In the genomic region with DNA sequence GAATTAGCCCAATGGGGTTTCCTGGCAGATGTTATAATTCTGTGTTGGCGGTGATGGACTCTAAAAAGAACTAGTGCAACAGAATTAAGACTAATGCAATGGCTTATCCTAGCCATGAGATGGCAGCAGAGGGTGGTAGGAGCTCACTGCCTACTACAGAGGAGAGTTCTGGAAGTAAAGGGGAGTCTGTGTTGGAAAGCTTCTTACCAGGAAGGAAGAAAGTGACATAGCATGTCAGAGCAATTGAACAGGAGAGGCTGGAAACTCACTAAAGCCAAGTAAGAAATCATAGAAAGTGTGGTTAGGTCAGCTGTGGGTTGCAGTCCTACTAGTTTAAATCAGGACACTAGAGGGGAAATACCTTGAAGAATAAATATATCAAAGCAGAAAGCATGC, we compare ENCODE assay signal across 8 cellular contexts. TPM values are rescaled to one million over a fixed set of nuclear protein-coding genes. Genes with fewer than 3 reads are reported as not detected.
A peak's percentile ranks its signal among the peaks of the same experiment; 100 is the strongest.
DNase-seq lines count a peak whose midpoint lies in the region; ATAC-seq and TF ChIP-seq lines count a peak whose summit lies in the region.

No MANE protein-coding gene starts in this region.

- H3K27ac Mint-ChIP-seq in natural killer cell: no peak overlapping the region
- no peak overlapping the region for H3K27ac Mint-ChIP-seq in natural killer cell treated with Interleukin-12 subunit alpha and Interleukin-12 subunit beta and Interleukin-15 and Interleukin-18, amount 100 ng/mL, for 72 hours

- H3K27ac ChIP-seq in dorsolateral prefrontal cortex: peak overlapping the region in 16 of 59 donors; percentile 13 to 75 (median 39)
- H3K27ac ChIP-seq in lower lobe of right lung: no peak overlapping the region

- H3K4me3 Mint-ChIP-seq in natural killer cell: no peak overlapping the region
- no peak overlapping the region for H3K4me3 Mint-ChIP-seq in natural killer cell treated with Interleukin-12 subunit alpha and Interleukin-12 subunit beta and Interleukin-15 and Interleukin-18, amount 100 ng/mL, for 72 hours

- intact Hi-C loops in natural killer cell (cut with micrococcal nuclease) (no loop called here), dorsolateral prefrontal cortex (cut with DNase I) (no loop called here), lower lobe of right lung (cut with DNase I) (no loop called here)

- no peaks in the 10 kb centered on the region for H3K9me3 Mint-ChIP-seq in natural killer cell
- no peaks in the 10 kb centered on the region for H3K9me3 Mint-ChIP-seq in natural killer cell treated with Interleukin-12 subunit alpha and Interleukin-12 subunit beta and Interleukin-15 and Interleukin-18, amount 100 ng/mL, for 72 hours

- TF ChIP-seq CTCF in natural killer cell (IDR thresholded peaks at IDR 0.05): peak; percentile 41
- peak; percentile 20 to 78 (median 65) for TF ChIP-seq CTCF in dorsolateral prefrontal cortex (IDR thresholded peaks at IDR 0.05 in 54 of 56, conservative IDR thresholded peaks at IDR 0.05 in 2 of 56; ENCODE audit: low read depth in 1 of 56, partially characterized antibody in 56 of 56)
- peak; percentile 50 for TF ChIP-seq CTCF in lower lobe of right lung (IDR thresholded peaks at IDR 0.05)

- no peaks in the 10 kb centered on the region for H3K4me1 Mint-ChIP-seq in natural killer cell
- no peaks in the 10 kb centered on the region for H3K4me1 Mint-ChIP-seq in natural killer cell treated with Interleukin-12 subunit alpha and Interleukin-12 subunit beta and Interleukin-15 and Interleukin-18, amount 100 ng/mL, for 72 hours (ENCODE audit: low read depth in 2 of 2)

- no peak for DNase-seq in natural killer cell
- DNase-seq in natural killer cell treated with Interleukin-12 subunit alpha and Interleukin-12 subunit beta and Interleukin-15 and Interleukin-18, amount 100 ng/mL, for 72 hours (ENCODE audit: low spot score): no peak
- DNase-seq in HK-2 (ENCODE audit: unreplicated experiment): peak; percentile 24
- DNase-seq in RKO (ENCODE audit: low spot score): peak; percentile 75
- peak in 2 of 10 donors; percentile 25 to 27 for DNase-seq in dorsolateral prefrontal cortex
- DNase-seq in lower lobe of right lung: no peak
- no peak for DNase-seq in activated T-cell treated with anti-CD3 and anti-CD28 coated beads for 4 hours

- H3K27me3 Mint-ChIP-seq in natural killer cell (ENCODE audit: low read depth in 2 of 2): peaks cover 0 to 20% of the 10 kb centered on the region in 2 donors
- peaks cover 6 to 25% of the 10 kb centered on the region in 2 donors for H3K27me3 Mint-ChIP-seq in natural killer cell treated with Interleukin-12 subunit alpha and Interleukin-12 subunit beta and Interleukin-15 and Interleukin-18, amount 100 ng/mL, for 72 hours

- H3K27me3 ChIP-seq in dorsolateral prefrontal cortex (peaks cover 0 to 98% (median 30%) of the 10 kb centered on the region in 45 donors), lower lobe of right lung (ENCODE audit: low read depth) (no peaks in the 10 kb centered on the region)

- H3K9me3 ChIP-seq in lower lobe of right lung: no peaks in the 10 kb centered on the region

- H3K36me3 ChIP-seq in lower lobe of right lung: no peaks in the 10 kb centered on the region

- H3K4me1 ChIP-seq in lower lobe of right lung: no peaks in the 10 kb centered on the region

- no peaks in the 10 kb centered on the region for H3K36me3 Mint-ChIP-seq in natural killer cell
- H3K36me3 Mint-ChIP-seq in natural killer cell treated with Interleukin-12 subunit alpha and Interleukin-12 subunit beta and Interleukin-15 and Interleukin-18, amount 100 ng/mL, for 72 hours: no peaks in the 10 kb centered on the region

- H3K4me3 ChIP-seq in dorsolateral prefrontal cortex: no peak overlapping the region
- no peak overlapping the region for H3K4me3 ChIP-seq in lower lobe of right lung

- ATAC-seq in natural killer cell: peak in 1 of 3 donors; percentile 74
- no peak for ATAC-seq in natural killer cell treated with Interleukin-12 subunit alpha and Interleukin-12 subunit beta and Interleukin-15 and Interleukin-18, amount 100 ng/mL, for 72 hours
- peak; percentile 74 for ATAC-seq in GM21576 (IDR thresholded peaks at IDR 0.05; ENCODE audit: unreplicated experiment)
- ATAC-seq in lower lobe of right lung: peak; percentile 76 to 90

RNA-seq across cellular contexts. Expression of gene TRPC5OS, which starts 6.3 kb away (rescaled TPM):
- total RNA-seq in natural killer cell (not detected), dorsolateral prefrontal cortex (under 1 TPM in 61 of 120 experiments, not detected in 59; 0.16 to 0.95 (median 0.38) TPM), lower lobe of right lung (not detected)
- not detected for total RNA-seq in natural killer cell treated with Interleukin-12 subunit alpha and Interleukin-12 subunit beta and Interleukin-15 and Interleukin-18, amount 100 ng/mL, for 72 hours

Comparison
In these comparisons a context has a peak if more than half of its experiments do, and no peak if none do; other contexts are left out.
1. ATAC-seq: peak in GM21576 (single experiment) and lower lobe of right lung (2 of 2); none in natural killer cell treated with Interleukin-12 subunit alpha and Interleukin-12 subunit beta and Interleukin-15 and Interleukin-18, amount 100 ng/mL, for 72 hours (0 of 2).
2. DNase-seq: peak in HK-2 (single experiment) and RKO (single experiment); none in natural killer cell (single experiment), natural killer cell treated with Interleukin-12 subunit alpha and Interleukin-12 subunit beta and Interleukin-15 and Interleukin-18, amount 100 ng/mL, for 72 hours (single experiment), lower lobe of right lung (single experiment) and activated T-cell treated with anti-CD3 and anti-CD28 coated beads for 4 hours (single experiment).
3. Peak in every context shown above with its lines, with median percentiles within 50 percentile points of each other: CTCF ChIP-seq.